23 cellular contexts compared by ENCODE assay signal in genomic region chr11:12669930-12670329, GRCh38.
"Had no signal": no experiment of that assay in that cellular context is flagged by ENCODE, and none has a peak within 500 bp of the region (broad histone marks: within the 10 kb centered on the region; RNA-seq: fewer than 3 reads in every experiment).

No MANE protein-coding gene starts in this region.

- H3K4me1 ChIP-seq: ascending aorta, testis, uterus had no signal

- H3K27me3 ChIP-seq: ascending aorta, brain microvascular endothelial cell, sigmoid colon, testis, uterus had no signal

- ATAC-seq: activated CD8-positive, alpha-beta T cell treated with anti-CD3 and anti-CD28 coated beads for 36 hours; left colon; T-cell had no signal

- H3K4me3 ChIP-seq: ascending aorta, coronary artery, sigmoid colon, spleen, testis, uterus had no signal

- DNase-seq: activated CD4-positive, alpha-beta T cell treated with anti-CD3 and anti-CD28 coated beads, Interleukin-2, amount 10 ng/mL, durations not matched to agents 7 days and 5 days; activated CD4-positive, CD25-positive, alpha-beta regulatory T cell treated with anti-CD3 and anti-CD28 coated beads, Interleukin-2, amount 50 U/mL, for 72 hours; activated gamma-delta T cell treated with Interleukin-2 at 50 U/mL for 16 hours; activated T-cell treated with anti-CD3 and anti-CD28 coated beads, Interleukin-2, amount 50 U/mL, for 1 hour; brain microvascular endothelial cell; glutamatergic neuron; hippocampal formation; left colon; mesendoderm; naive B cell; occipital lobe; sigmoid colon; spleen; stimulated activated CD4-positive, alpha-beta T cell treated with anti-CD3 and anti-CD28 coated beads, Interleukin-4, amount 100 ng/mL, for 1 hour; stimulated activated naive CD4-positive, alpha-beta T cell; T-cell; testis; trophoblast cell; uterus had no signal

- H3K9me3 ChIP-seq: ascending aorta, sigmoid colon, spleen, testis, uterus had no signal

- H3K27ac ChIP-seq: ascending aorta, brain microvascular endothelial cell, coronary artery, spleen, testis, uterus, VCaP had no signal

- H3K36me3 ChIP-seq: ascending aorta, brain microvascular endothelial cell, sigmoid colon, spleen, uterus had no signal
